8 cellular contexts compared by ENCODE assay signal in genomic region chr10:97321032-97321806, GRCh38. TPM values are rescaled to one million over a fixed set of nuclear protein-coding genes. Genes with fewer than 3 reads are reported as not detected.
DNase-seq lines count a peak whose midpoint lies in the region; ATAC-seq lines count a peak whose summit lies in the region.

No MANE protein-coding gene starts in this region.

- peak overlapping the region in 1 of 2 donors; percentile 84 for H3K4me3 ChIP-seq in CD4-positive, alpha-beta memory T cell (ENCODE audit: low read length in 2 of 2)

- H3K27me3 ChIP-seq in CD4-positive, alpha-beta memory T cell (ENCODE audit: insufficient read depth, low read length) = no peaks in the 10 kb centered on the region
- no peaks in the 10 kb centered on the region for H3K27me3 ChIP-seq in layer of hippocampus (ENCODE audit: control insufficient read depth, insufficient read depth, low read length)

- peak in 1 of 5 donors; percentile 7 for DNase-seq in CD4-positive, alpha-beta memory T cell
- DNase-seq in NCI-H2029 (lab: John Stamatoyannopoulos, UW) (peak; percentile 46), amygdala (lab: John Stamatoyannopoulos, UW) (peak in 43 of 56 donors; percentile 14 to 75 (median 39))
- peak; percentile 36 for DNase-seq in stimulated activated CD8-positive, alpha-beta memory T cell treated with anti-CD3 and anti-CD28 coated beads, Interleukin-4, amount 100 ng/mL, for 48 hours
- DNase-seq in effector CD4-positive, alpha-beta T cell = no peak

- no peaks in the 10 kb centered on the region for H3K9me3 ChIP-seq in CD4-positive, alpha-beta memory T cell (ENCODE audit: control insufficient read depth in 1 of 2, low read length in 2 of 2)

- no peaks in the 10 kb centered on the region for H3K9me3 Mint-ChIP-seq in CD4-positive, alpha-beta memory T cell

- ATAC-seq in GM21390 (IDR thresholded peaks at IDR 0.05; ENCODE audit: unreplicated experiment) = no peak
- no peak for ATAC-seq in GM21529 (IDR thresholded peaks at IDR 0.05; ENCODE audit: unreplicated experiment)

- peaks cover 0 to 19% of the 10 kb centered on the region in 2 donors for H3K36me3 Mint-ChIP-seq in CD4-positive, alpha-beta memory T cell

- POLR2A ChIA-PET in CD4-positive, alpha-beta memory T cell (lab: Charles Lee; ENCODE audit: partially characterized antibody) = interaction anchor here (7.6 kb wide), 1 partner anchor 10 kb away, joined by 265 read pairs; the partner anchor contains the start of gene FRAT2

- H3K4me3 Mint-ChIP-seq in CD4-positive, alpha-beta memory T cell = peak overlapping the region; percentile 90 to 98 (median 92)

- intact Hi-C loops in CD4-positive, alpha-beta memory T cell (cut with micrococcal nuclease) = loop anchor here (1.0 to 2.0 kb wide), 2 partner anchors 8 to 42 kb away; no protein-coding TSS in a partner anchor

- H3K27me3 Mint-ChIP-seq in CD4-positive, alpha-beta memory T cell = peaks cover 0 to 3% of the 10 kb centered on the region in 2 donors

- H3K4me1 ChIP-seq in CD4-positive, alpha-beta memory T cell (ENCODE audit: insufficient read depth, low read length) = peaks cover 21% of the 10 kb centered on the region

- H3K4me1 Mint-ChIP-seq in CD4-positive, alpha-beta memory T cell = peaks cover 16 to 44% (median 31%) of the 10 kb centered on the region in 4 donors

- CTCF ChIA-PET in CD4-positive, alpha-beta memory T cell (lab: Charles Lee; ENCODE audit: partially characterized antibody) = interaction anchor here (2.2 kb wide), 1 partner anchor 11 kb away, joined by 7 read pairs; no protein-coding TSS in a partner anchor

- peak overlapping the region; percentile 93 to 96 (median 94) for H3K27ac Mint-ChIP-seq in CD4-positive, alpha-beta memory T cell

- H3K27ac ChIP-seq in CD4-positive, alpha-beta memory T cell (ENCODE audit: low read depth, low read length) = peak overlapping the region; percentile 99
- H3K27ac ChIP-seq in layer of hippocampus (ENCODE audit: low read depth, low read length) = peak overlapping the region; percentile 8

- H3K36me3 ChIP-seq in CD4-positive, alpha-beta memory T cell (ENCODE audit: insufficient read depth, low read length) = no peaks in the 10 kb centered on the region

RNA-seq across cellular contexts. Expression of gene FRAT1, which starts 2.1 kb away (rescaled TPM):
- total RNA-seq in CD4-positive, alpha-beta memory T cell = 10 to 100 TPM; 20.2 to 21.8 TPM
- 10 to 100 TPM in 1 of 2 donors, 1 to 10 TPM in 1; 9.0 to 12.5 TPM for polyA plus RNA-seq in CD4-positive, alpha-beta memory T cell

RNA-seq across cellular contexts. Expression of gene FRAT2, which starts 13.3 kb away (rescaled TPM):
- 10 to 100 TPM; 28.7 to 30.4 TPM for total RNA-seq in CD4-positive, alpha-beta memory T cell
- polyA plus RNA-seq in CD4-positive, alpha-beta memory T cell = 10 to 100 TPM; 13.1 to 15.6 TPM

RNA-seq across cellular contexts. Expression of gene ARHGAP19, which starts 28.8 kb away (rescaled TPM):
- total RNA-seq in CD4-positive, alpha-beta memory T cell = 10 to 100 TPM; 17.0 to 19.3 TPM
- 1 to 10 TPM; 6.8 to 9.4 TPM for polyA plus RNA-seq in CD4-positive, alpha-beta memory T cell
